In genomic region chr5:154215531-154215930, GRCh38 we compare ENCODE assay signal across 17 cellular contexts. TPM values are rescaled to one million over a fixed set of nuclear protein-coding genes. Genes with fewer than 3 reads are reported as not detected.
DNase-seq lines count a peak whose midpoint lies in the region; ATAC-seq and TF ChIP-seq lines count a peak whose summit lies in the region.
"Had no signal": no experiment of that assay in that cellular context is flagged by ENCODE, and none has a peak within 500 bp of the region (broad histone marks: within the 10 kb centered on the region; RNA-seq: fewer than 3 reads in every experiment).

No MANE protein-coding gene starts in this region.

- no peaks in the 10 kb centered on the region for H3K9me3 Mint-ChIP-seq in activated naive CD8-positive, alpha-beta T cell treated with anti-CD3 and anti-CD28 coated beads, Interleukin-2, amount 50 U/mL, for 24 hours
- no peaks in the 10 kb centered on the region for H3K9me3 Mint-ChIP-seq in memory B cell
- H3K9me3 Mint-ChIP-seq: activated CD4-positive, alpha-beta memory T cell treated with anti-CD3 and anti-CD28 coated beads for 36 hours had no signal

- no peaks in the 10 kb centered on the region for H3K9me2 ChIP-seq in GM23248 (ENCODE audit: insufficient read depth)

- H3K36me3 Mint-ChIP-seq in activated naive CD8-positive, alpha-beta T cell treated with anti-CD3 and anti-CD28 coated beads, Interleukin-2, amount 50 U/mL, for 24 hours (ENCODE audit: low read depth) = peaks cover 15% of the 10 kb centered on the region
- H3K36me3 Mint-ChIP-seq in memory B cell = peaks cover 26% of the 10 kb centered on the region

- peaks cover 60% of the 10 kb centered on the region for H3K4me1 ChIP-seq in GM23248 (ENCODE audit: insufficient read depth)
- H3K4me1 ChIP-seq: Caco-2 had no signal

- DNase-seq in AG04450 (ENCODE audit: low read depth, low spot score) = no peak
- DNase-seq in GM23248 = peak; percentile 9
- no peak for DNase-seq in activated naive CD8-positive, alpha-beta T cell treated with anti-CD3 and anti-CD28 coated beads, Interleukin-2, amount 50 U/mL, for 24 hours
- no peak for DNase-seq in memory B cell (ENCODE audit: low spot score in 2 of 2)
- DNase-seq in posterior cingulate gyrus = no peak
- DNase-seq in activated CD4-positive, alpha-beta T cell treated with anti-CD3 and anti-CD28 coated beads, Interleukin-2, amount 50 U/mL, for 4 hours = no peak
- DNase-seq in SW480 (ENCODE audit: low spot score) = no peak
- DNase-seq: activated CD4-positive, alpha-beta memory T cell treated with anti-CD3 and anti-CD28 coated beads for 36 hours; Caco-2; caudate nucleus; dorsolateral prefrontal cortex; erythroblast; KG1; mucosa of descending colon; NCI-H187 treated with DMSO at 0.1 percent for 48 hours; NCI-H345; stimulated activated CD4-positive, alpha-beta T cell treated with anti-CD3 and anti-CD28 coated beads, Interleukin-12 subunit alpha, Interleukin-12 subunit beta, amount 100 ng/mL, for 4 hours had no signal

- H3K4me3 Mint-ChIP-seq in activated naive CD8-positive, alpha-beta T cell treated with anti-CD3 and anti-CD28 coated beads, Interleukin-2, amount 50 U/mL, for 24 hours = no peak overlapping the region
- H3K4me3 Mint-ChIP-seq in memory B cell = no peak overlapping the region
- H3K4me3 Mint-ChIP-seq: activated CD4-positive, alpha-beta memory T cell treated with anti-CD3 and anti-CD28 coated beads for 36 hours had no signal

- H3K27ac Mint-ChIP-seq in activated naive CD8-positive, alpha-beta T cell treated with anti-CD3 and anti-CD28 coated beads, Interleukin-2, amount 50 U/mL, for 24 hours = peak overlapping the region; percentile 52
- peak overlapping the region; percentile 79 for H3K27ac Mint-ChIP-seq in memory B cell

- peaks cover 61% of the 10 kb centered on the region for H3K4me1 Mint-ChIP-seq in activated naive CD8-positive, alpha-beta T cell treated with anti-CD3 and anti-CD28 coated beads, Interleukin-2, amount 50 U/mL, for 24 hours
- H3K4me1 Mint-ChIP-seq in memory B cell = peaks cover 32% of the 10 kb centered on the region

- CTCF ChIA-PET in AG04450 (lab: Charles Lee) = interaction anchor here (0.6 to 1.7 kb wide), 4 partner anchors 18 to 190 kb away, joined by 3 to 17 read pairs (median 5); no protein-coding TSS in a partner anchor

- peak overlapping the region; percentile 2 for H3K4me2 ChIP-seq in GM23248 (ENCODE audit: unreplicated experiment)

- peaks cover 79% of the 10 kb centered on the region for H3K79me2 ChIP-seq in GM23248 (ENCODE audit: insufficient read depth)

- in situ Hi-C loops in GM23248 (cut with MboI) = no loop called here

- no peaks in the 10 kb centered on the region for H3K36me3 ChIP-seq in GM23248 (ENCODE audit: low read depth)

- H3K27ac ChIP-seq in AG04450 (ENCODE audit: low read depth, low read length) (peak overlapping the region; percentile 11), GM23248 (peak overlapping the region; percentile 16)
- H3K27ac ChIP-seq: dorsolateral prefrontal cortex had no signal

- no peak overlapping the region for H3K4me3 ChIP-seq in AG04450 (ENCODE audit: low read depth, low read length)
- no peak overlapping the region for H3K4me3 ChIP-seq in GM23248
- H3K4me3 ChIP-seq: dorsolateral prefrontal cortex, mucosa of descending colon had no signal

- no peaks in the 10 kb centered on the region for H4K20me1 ChIP-seq in GM23248 (ENCODE audit: insufficient read depth)

- no peaks in the 10 kb centered on the region for H3K9me3 ChIP-seq in AG04450 (ENCODE audit: control insufficient read depth, insufficient read depth, low read length)
- H3K9me3 ChIP-seq in GM23248 (ENCODE audit: low read depth) = no peaks in the 10 kb centered on the region
- H3K9me3 ChIP-seq: Caco-2, mucosa of descending colon had no signal

- POLR2A ChIA-PET in AG04450 (lab: Yijun Ruan, JAX) = interaction anchor here (1.2 to 1.3 kb wide), 3 partner anchors 18 to 61 kb away, joined by 3 to 5 read pairs (median 4); no protein-coding TSS in a partner anchor

- 100% methylated on average over 1 of the region's 1 CpG for WGBS in GM23248 (ENCODE audit: low coverage in 1 of 2, low lambda C conversion rate in 2 of 2, missing lambda C conversion rate in 2 of 2), 2 experiments

- H3K9ac ChIP-seq in GM23248 = no peak overlapping the region

- no peaks in the 10 kb centered on the region for H3K27me3 ChIP-seq in AG04450 (ENCODE audit: control insufficient read depth, insufficient read depth, low read length)
- H3K27me3 ChIP-seq in GM23248 (replicated peaks; ENCODE audit: insufficient read depth) = no peaks in the 10 kb centered on the region
- H3K27me3 ChIP-seq: dorsolateral prefrontal cortex had no signal

- peaks cover 67% of the 10 kb centered on the region for H3F3A ChIP-seq in GM23248 (ENCODE audit: insufficient read depth)

- no peak for ATAC-seq in activated naive CD8-positive, alpha-beta T cell treated with anti-CD3 and anti-CD28 coated beads, Interleukin-2, amount 50 U/mL, for 24 hours
- ATAC-seq in memory B cell (ENCODE audit: low read depth) = no peak
- ATAC-seq: mucosa of descending colon had no signal

- no peak overlapping the region for H2AFZ ChIP-seq in GM23248

- H3K27me3 Mint-ChIP-seq in activated naive CD8-positive, alpha-beta T cell treated with anti-CD3 and anti-CD28 coated beads, Interleukin-2, amount 50 U/mL, for 24 hours = no peaks in the 10 kb centered on the region
- no peaks in the 10 kb centered on the region for H3K27me3 Mint-ChIP-seq in memory B cell
- H3K27me3 Mint-ChIP-seq: activated CD4-positive, alpha-beta memory T cell treated with anti-CD3 and anti-CD28 coated beads for 36 hours had no signal

- intact Hi-C loops in posterior cingulate gyrus (cut with DNase I) = no loop called here

- TF ChIP-seq CTCF in AG04450 (IDR thresholded peaks at IDR 0.05; ENCODE audit: low read depth, low read length) = no peak

RNA-seq across cellular contexts. Expression of gene GALNT10, which starts 25.0 kb away (rescaled TPM):
- polyA plus RNA-seq in AG04450 (2011; rRNA removed) (93.1 and 109 TPM in 2 replicates), GM23248 (2016; fragmentation: Nextera tagmentation; extraction: Ambion mirVana) (23.3 and 28.2 TPM in 2 replicates)
- polyA minus RNA-seq in AG04450 (2011; rRNA and poly(A)+ RNA removed) = 158 and 224 TPM in 2 replicates
- 65.4 and 67.9 TPM in 2 replicates for total RNA-seq in GM23248 (2014; rRNA removed; shearing (Covaris generic))
